In genomic region chr3:196039359-196039758, GRCh38 we compare ENCODE assay signal across 33 cellular contexts.
"Had no signal": no experiment of that assay in that cellular context is flagged by ENCODE, and none has a peak within 500 bp of the region (broad histone marks: within the 10 kb centered on the region; RNA-seq: fewer than 3 reads in every experiment).

No MANE protein-coding gene starts in this region.

- H3K27ac ChIP-seq: ascending aorta, breast epithelium, cardiac muscle cell, epithelial cell of prostate, esophagus squamous epithelium, WERI-Rb-1 had no signal

- H3K4me3 ChIP-seq: ascending aorta, breast epithelium, cardiac muscle cell, esophagus squamous epithelium had no signal

- H3K4me1 Mint-ChIP-seq: activated B cell treated with CpG ODN at 0.5 μM for 24 hours; activated CD8-positive, alpha-beta memory T cell treated with anti-CD3 and anti-CD28 coated beads, Interleukin-2, amount 10 ng/mL, durations not matched to agents 7 days and 5 days; activated naive CD4-positive, alpha-beta T cell treated with anti-CD3 and anti-CD28 coated beads, Interleukin-2, amount 10 ng/mL, durations not matched to agents 7 days and 5 days; activated naive CD8-positive, alpha-beta T cell treated with anti-CD3 and anti-CD28 coated beads, Interleukin-2, amount 10 ng/mL, durations not matched to agents 7 days and 5 days; brain; central memory CD8-positive, alpha-beta T cell; T-cell had no signal

- H3K27me3 Mint-ChIP-seq: activated B cell treated with CpG ODN at 0.5 μM for 24 hours; activated CD8-positive, alpha-beta memory T cell treated with anti-CD3 and anti-CD28 coated beads, Interleukin-2, amount 10 ng/mL, durations not matched to agents 7 days and 5 days; activated CD8-positive, alpha-beta T cell treated with anti-CD3 and anti-CD28 coated beads for 36 hours; activated naive CD4-positive, alpha-beta T cell treated with anti-CD3 and anti-CD28 coated beads, Interleukin-2, amount 10 ng/mL, durations not matched to agents 7 days and 5 days; central memory CD8-positive, alpha-beta T cell; T-cell had no signal

- H3K27ac Mint-ChIP-seq: activated B cell treated with CpG ODN at 0.5 μM for 24 hours; activated CD8-positive, alpha-beta T cell treated with anti-CD3 and anti-CD28 coated beads for 36 hours; activated naive CD4-positive, alpha-beta T cell treated with anti-CD3 and anti-CD28 coated beads, Interleukin-2, amount 10 ng/mL, durations not matched to agents 7 days and 5 days; activated naive CD4-positive, alpha-beta T cell treated with anti-CD3 and anti-CD28 coated beads, Interleukin-2, amount 50 U/mL, for 72 hours; activated naive CD8-positive, alpha-beta T cell treated with anti-CD3 and anti-CD28 coated beads, Interleukin-2, amount 10 ng/mL, durations not matched to agents 7 days and 5 days; brain; T-cell; T-helper 1 cell treated with Interleukin-12 subunit alpha and Interleukin-12 subunit beta and Interleukin-4 antibody, amounts not matched to agents 30 μg/mL and 1 μg/mL, for 36 hours; T-helper 2 cell treated with Interferon-gamma antibody and Interleukin-4, amounts not matched to agents 5 μg/mL and 100 μg/mL, for 36 hours had no signal

- FAIRE-seq: endometrium, endothelial cell of umbilical vein had no signal

- H3K4me1 ChIP-seq: ascending aorta, breast epithelium, esophagus squamous epithelium had no signal

- H3K4me3 Mint-ChIP-seq: activated B cell treated with CpG ODN at 0.5 μM for 24 hours; activated CD8-positive, alpha-beta memory T cell treated with anti-CD3 and anti-CD28 coated beads, Interleukin-2, amount 10 ng/mL, durations not matched to agents 7 days and 5 days; activated CD8-positive, alpha-beta T cell treated with anti-CD3 and anti-CD28 coated beads for 36 hours; activated naive CD4-positive, alpha-beta T cell treated with anti-CD3 and anti-CD28 coated beads, Interleukin-2, amount 10 ng/mL, durations not matched to agents 7 days and 5 days; activated naive CD8-positive, alpha-beta T cell treated with anti-CD3 and anti-CD28 coated beads, Interleukin-2, amount 10 ng/mL, durations not matched to agents 7 days and 5 days; brain; central memory CD8-positive, alpha-beta T cell; T-cell; T-helper 1 cell treated with Interleukin-12 subunit alpha and Interleukin-12 subunit beta and Interleukin-4 antibody, amounts not matched to agents 30 μg/mL and 1 μg/mL, for 36 hours; T-helper 2 cell treated with Interferon-gamma antibody and Interleukin-4, amounts not matched to agents 5 μg/mL and 100 μg/mL, for 36 hours had no signal

- H3K9me3 ChIP-seq: esophagus squamous epithelium had no signal

- H3K36me3 ChIP-seq: ascending aorta, breast epithelium, cardiac muscle cell, WERI-Rb-1 had no signal

- ATAC-seq: activated CD4-positive, CD25-positive, alpha-beta regulatory T cell treated with anti-CD3 and anti-CD28 coated beads, Interleukin-2, amount 50 U/mL, for 24 hours; activated CD8-positive, alpha-beta memory T cell treated with anti-CD3 and anti-CD28 coated beads, Interleukin-2, amount 10 ng/mL, durations not matched to agents 7 days and 5 days; activated CD8-positive, alpha-beta T cell treated with anti-CD3 and anti-CD28 coated beads for 36 hours; activated naive CD4-positive, alpha-beta T cell treated with anti-CD3 and anti-CD28 coated beads, Interleukin-2, amount 50 U/mL, for 72 hours; T-cell had no signal

- H3K27me3 ChIP-seq: ascending aorta, breast epithelium, cardiac muscle cell, esophagus squamous epithelium had no signal

- DNase-seq: activated B cell treated with CpG ODN at 0.5 μM for 24 hours; activated CD4-positive, alpha-beta T cell treated with anti-CD3 and anti-CD28 coated beads for 48 hours; activated CD4-positive, alpha-beta T cell treated with anti-CD3 and anti-CD28 coated beads, Interleukin-2, amount 50 U/mL, for 1 hour; activated CD4-positive, alpha-beta T cell treated with anti-CD3 and anti-CD28 coated beads, Interleukin-2, amount 50 U/mL, for 48 hours; activated CD8-positive, alpha-beta memory T cell treated with anti-CD3 and anti-CD28 coated beads, Interleukin-2, amount 10 ng/mL, durations not matched to agents 7 days and 5 days; activated CD8-positive, alpha-beta memory T cell treated with anti-CD3 and anti-CD28 coated beads, Interleukin-2, amount 50 U/mL, for 4 hours; activated CD8-positive, alpha-beta T cell treated with anti-CD3 and anti-CD28 coated beads for 36 hours; activated gamma-delta T cell; activated naive CD4-positive, alpha-beta T cell; activated naive CD4-positive, alpha-beta T cell treated with anti-CD3 and anti-CD28 coated beads, Interleukin-2, amount 10 ng/mL, durations not matched to agents 7 days and 5 days; activated naive CD8-positive, alpha-beta T cell treated with anti-CD3 and anti-CD28 coated beads, Interleukin-2, amount 10 ng/mL, durations not matched to agents 7 days and 5 days; activated T-cell treated with anti-CD3 and anti-CD28 coated beads, Interleukin-2, amount 50 U/mL, for 1 hour; activated T-cell treated with anti-CD3 and anti-CD28 coated beads, Interleukin-2, amount 50 U/mL, for 48 hours; cortex of kidney; effector CD8-positive, alpha-beta T cell; esophagus squamous epithelium; foreskin melanocyte; head of caudate nucleus; T-cell; T1000; WERI-Rb-1 had no signal
